ENCODE assay signal across 8 cellular contexts in genomic region chr7:36291387-36292316, GRCh38.
DNase-seq lines count a peak whose midpoint lies in the region; ATAC-seq and TF ChIP-seq lines count a peak whose summit lies in the region.

No MANE protein-coding gene starts in this region.

- no peaks in the 10 kb centered on the region for H3K36me3 Mint-ChIP-seq in chondrocyte (ENCODE audit: low read depth)

- ATAC-seq in HG02759 (IDR thresholded peaks at IDR 0.05; ENCODE audit: unreplicated experiment) (peak; percentile 43), HG02981 (IDR thresholded peaks at IDR 0.05; ENCODE audit: unreplicated experiment) (no peak)

- peak; percentile 76 for DNase-seq in DMS153 (lab: John Stamatoyannopoulos, UW)
- peak; percentile 60 for DNase-seq in NCI-H2227 treated with DMSO at 0.1 percent for 48 hours (lab: John Stamatoyannopoulos, UW)
- DNase-seq in activated CD4-positive, alpha-beta T cell treated with anti-CD3 and anti-CD28 coated beads for 1 hour = peak; percentile 62
- DNase-seq in chondrocyte (ENCODE audit: low spot score) = no peak
- DNase-seq in left kidney (ENCODE audit: low read depth, low spot score) = peak; percentile 93
- peak; percentile 68 for DNase-seq in stimulated activated CD4-positive, alpha-beta T cell treated with anti-CD3 and anti-CD28 coated beads, Interleukin-1b, Interleukin-23, amount 100 ng/mL, for 48 hours

- H3K9me3 Mint-ChIP-seq in chondrocyte (ENCODE audit: low read depth) = no peaks in the 10 kb centered on the region

- H3K27ac Mint-ChIP-seq in chondrocyte (ENCODE audit: unreplicated experiment) = peak overlapping the region; percentile 95

- H3K27me3 Mint-ChIP-seq in chondrocyte (ENCODE audit: low read depth) = no peaks in the 10 kb centered on the region

- H3K4me1 Mint-ChIP-seq in chondrocyte (ENCODE audit: low read depth) = peaks cover 30% of the 10 kb centered on the region

- peak overlapping the region; percentile 73 for H3K4me3 Mint-ChIP-seq in chondrocyte (ENCODE audit: unreplicated experiment)

- peak; percentile 100 for TF ChIP-seq CTCF in chondrocyte (IDR thresholded peaks at IDR 0.05)
